ENCODE assay signal across 19 cellular contexts in the genomic region with DNA sequence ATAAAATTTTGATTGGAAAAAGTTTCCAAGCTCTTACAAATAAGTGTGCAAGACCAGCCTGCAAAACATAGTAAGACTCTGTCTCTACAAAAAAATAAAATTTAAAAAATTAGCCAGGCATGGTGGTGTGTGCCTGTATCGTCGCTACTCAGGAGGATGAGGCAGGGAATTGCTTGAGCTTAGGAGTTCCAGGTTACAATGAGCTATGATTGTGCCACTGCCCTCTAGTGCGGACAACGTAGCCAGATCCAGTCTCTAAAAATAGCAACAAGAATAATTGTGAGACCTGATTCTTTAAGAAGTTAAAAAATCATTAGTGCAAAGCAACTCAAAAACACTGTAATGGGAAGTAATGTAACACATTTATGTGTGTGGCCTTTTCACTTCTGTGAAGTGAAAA.
A peak's percentile ranks its signal among the peaks of the same experiment; 100 is the strongest.
DNase-seq lines count a peak whose midpoint lies in the region; ATAC-seq and TF ChIP-seq lines count a peak whose summit lies in the region.
"Had no signal": no experiment of that assay in that cellular context is flagged by ENCODE, and none has a peak within 500 bp of the region (broad histone marks: within the 10 kb centered on the region; RNA-seq: fewer than 3 reads in every experiment).

No MANE protein-coding gene starts in this region.

- TF ChIP-seq CTCF in C4-2B (conservative IDR thresholded peaks at IDR 0.05) (peak; percentile 7; the same call in 1 of the 2 replicates), choroid plexus epithelial cell (conservative IDR thresholded peaks at IDR 0.05; ENCODE audit: low read depth, low read length) (peak; percentile 12)

- no peaks in the 10 kb centered on the region for H3K36me3 ChIP-seq in skeletal muscle tissue (ENCODE audit: control insufficient read depth in 3 of 3, insufficient read depth in 3 of 3, low read length in 3 of 3)
- H3K36me3 ChIP-seq: BLaER1 treated with 17β-estradiol and CSF1 and Interleukin-3, amounts not matched to agents 10 nM and 100 nM; HAP-1 had no signal

- H3K27ac Mint-ChIP-seq in activated T-helper 17 cell treated with anti-CD3 and anti-CD28 coated beads, Interleukin-2, amount 50 U/mL, for 72 hours, result no peak overlapping the region
- H3K27ac Mint-ChIP-seq: B cell; CD8-positive, alpha-beta memory T cell had no signal

- no peaks in the 10 kb centered on the region for H3K4me1 Mint-ChIP-seq in activated T-helper 17 cell treated with anti-CD3 and anti-CD28 coated beads, Interleukin-2, amount 50 U/mL, for 72 hours
- H3K4me1 Mint-ChIP-seq: B cell; CD8-positive, alpha-beta memory T cell had no signal

- H3K9me3 Mint-ChIP-seq in activated T-helper 17 cell treated with anti-CD3 and anti-CD28 coated beads, Interleukin-2, amount 50 U/mL, for 72 hours, result no peaks in the 10 kb centered on the region
- H3K9me3 Mint-ChIP-seq: CD4-positive, CD25-positive, alpha-beta regulatory T cell had no signal

- H3K27me3 Mint-ChIP-seq in activated T-helper 17 cell treated with anti-CD3 and anti-CD28 coated beads, Interleukin-2, amount 50 U/mL, for 72 hours, result no peaks in the 10 kb centered on the region
- H3K27me3 Mint-ChIP-seq: B cell; CD4-positive, CD25-positive, alpha-beta regulatory T cell; CD8-positive, alpha-beta memory T cell had no signal

- H3K4me3 ChIP-seq in choroid plexus epithelial cell (ENCODE audit: low read depth, low read length) (no peak overlapping the region), skeletal muscle tissue (ENCODE audit: low read length in 3 of 3) (no peak overlapping the region)
- H3K4me3 ChIP-seq: A549; BLaER1 treated with 17β-estradiol and CSF1 and Interleukin-3, amounts not matched to agents 10 nM and 100 nM; GM12878; HAP-1 had no signal

- no peak overlapping the region for H3K27ac ChIP-seq in C4-2B
- peak overlapping the region; percentile 14 for H3K27ac ChIP-seq in skeletal muscle tissue (ENCODE audit: low read depth, low read length)
- H3K27ac ChIP-seq: A549; BLaER1 treated with 17β-estradiol and CSF1 and Interleukin-3, amounts not matched to agents 10 nM and 100 nM had no signal

- no peaks in the 10 kb centered on the region for H3K36me3 Mint-ChIP-seq in activated T-helper 17 cell treated with anti-CD3 and anti-CD28 coated beads, Interleukin-2, amount 50 U/mL, for 72 hours (ENCODE audit: low read depth)
- H3K36me3 Mint-ChIP-seq: CD4-positive, CD25-positive, alpha-beta regulatory T cell had no signal

- no peaks in the 10 kb centered on the region for H3K9me3 ChIP-seq in skeletal muscle tissue (ENCODE audit: control insufficient read depth in 3 of 3, low read length in 3 of 3)
- H3K9me3 ChIP-seq: A549; BLaER1 treated with 17β-estradiol and CSF1 and Interleukin-3, amounts not matched to agents 10 nM and 100 nM; HAP-1 had no signal

- H3K27me3 ChIP-seq in skeletal muscle tissue (ENCODE audit: control insufficient read depth in 3 of 3, insufficient read depth in 3 of 3, low read length in 3 of 3), result no peaks in the 10 kb centered on the region
- H3K27me3 ChIP-seq: BLaER1 treated with 17β-estradiol and CSF1 and Interleukin-3, amounts not matched to agents 10 nM and 100 nM had no signal

- no peak overlapping the region for H3K9ac ChIP-seq in skeletal muscle tissue (ENCODE audit: low read depth in 1 of 3, low read length in 3 of 3)
- H3K9ac ChIP-seq: BLaER1 treated with 17β-estradiol and CSF1 and Interleukin-3, amounts not matched to agents 10 nM and 100 nM had no signal

- H3K4me3 Mint-ChIP-seq in activated T-helper 17 cell treated with anti-CD3 and anti-CD28 coated beads, Interleukin-2, amount 50 U/mL, for 72 hours, result no peak overlapping the region
- H3K4me3 Mint-ChIP-seq: B cell; CD4-positive, CD25-positive, alpha-beta regulatory T cell; CD8-positive, alpha-beta memory T cell had no signal

- ATAC-seq in activated T-helper 17 cell treated with anti-CD3 and anti-CD28 coated beads, Interleukin-2, amount 50 U/mL, for 72 hours (replicated peaks), result no peak
- ATAC-seq: A549, GM12878 had no signal

- DNase-seq in SK-MEL-5 (ENCODE audit: low read depth, low spot score), result peak; percentile 17
- DNase-seq in choroid plexus epithelial cell (ENCODE audit: low read depth), result no peak
- DNase-seq in HT-29 (ENCODE audit: low spot score), result no peak
- no peak for DNase-seq in NCI-H2196 (lab: John Stamatoyannopoulos, UW; ENCODE audit: unreplicated experiment)
- DNase-seq: CD4-positive, CD25-positive, alpha-beta regulatory T cell; CD8-positive, alpha-beta memory T cell; COR-L47; DMS 273 treated with DMSO at 0.1 percent for 48 hours; DMS53; DND-41; EL had no signal

- in situ Hi-C loops in SK-MEL-5 (cut with HindIII; ENCODE audit: low pct_unique_long_range_greater_than_20kb, low sequenced_read_pairs), result no loop called here

- peaks cover 0 to 7% (median 0%) of the 10 kb centered on the region in 3 donors for H3K4me1 ChIP-seq in skeletal muscle tissue (ENCODE audit: control insufficient read depth in 3 of 3, insufficient read depth in 3 of 3, low read length in 3 of 3)
- H3K4me1 ChIP-seq: A549; BLaER1 treated with 17β-estradiol and CSF1 and Interleukin-3, amounts not matched to agents 10 nM and 100 nM; HAP-1 had no signal
